In the genomic region with DNA sequence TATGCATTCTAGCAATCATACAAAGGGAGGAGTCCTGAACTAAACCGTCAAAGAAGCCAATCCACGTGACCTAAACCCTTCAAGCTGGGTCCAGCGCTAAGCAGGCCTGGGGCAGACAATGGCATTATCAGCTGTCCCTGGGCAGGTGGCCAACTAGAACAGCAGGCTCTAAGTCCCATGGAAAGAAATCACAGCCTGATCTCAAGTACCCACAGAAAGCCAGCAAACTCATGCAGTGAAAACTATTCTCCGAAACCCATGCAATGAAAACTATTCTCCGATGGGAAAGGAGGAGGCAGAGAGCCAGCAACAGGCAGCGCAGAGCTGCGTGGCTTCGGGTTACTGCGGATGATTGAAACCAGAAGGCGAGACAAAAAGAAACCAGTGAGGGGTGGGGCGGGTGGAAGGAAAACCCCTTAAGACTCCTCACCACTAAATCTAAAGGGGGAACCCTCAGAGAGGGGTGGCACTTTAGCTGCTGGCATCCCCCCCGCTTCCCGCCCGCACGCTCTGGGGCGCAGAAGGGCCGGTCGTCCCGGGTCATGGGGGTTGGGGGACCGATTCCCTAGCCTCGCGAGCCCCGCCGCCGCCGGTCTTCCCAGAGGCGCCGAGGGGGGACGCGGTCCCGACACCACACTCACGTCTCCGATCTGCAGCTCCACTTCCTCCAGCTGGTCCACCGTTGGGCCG, we compare ENCODE assay signal across 8 cellular contexts. TPM values are rescaled to one million over a fixed set of nuclear protein-coding genes. Genes with fewer than 3 reads are reported as not detected.
DNase-seq lines count a peak whose midpoint lies in the region; ATAC-seq, FAIRE-seq and TF ChIP-seq lines count a peak whose summit lies in the region.

No MANE protein-coding gene starts in this region.

- H3K36me3 ChIP-seq in kidney (ENCODE audit: control insufficient read depth in 1 of 2, insufficient read depth in 2 of 2, low read length in 2 of 2), result no peaks in the 10 kb centered on the region

- DNase-seq in NCI-H2171 treated with DMSO at 0.1 percent for 48 hours (lab: John Stamatoyannopoulos, UW) (peak; percentile 40), NCI-H2171 (lab: John Stamatoyannopoulos, UW) (no peak), NCI-H2081 (lab: John Stamatoyannopoulos, UW) (peak; percentile 59 to 77), kidney (peak; percentile 84)
- peak; percentile 18 to 49 for DNase-seq in central memory CD8-positive, alpha-beta T cell (ENCODE audit: low spot score in 2 of 2)
- DNase-seq in stimulated activated CD4-positive, alpha-beta T cell treated with anti-CD3 and anti-CD28 coated beads, Interleukin-12 subunit alpha, Interleukin-12 subunit beta, amount 100 ng/mL, for 4 hours, result peak; percentile 47

- peak overlapping the region; percentile 83 for H3K4me3 Mint-ChIP-seq in central memory CD8-positive, alpha-beta T cell

- H3K9ac ChIP-seq in kidney (ENCODE audit: low read length in 2 of 2), result peak overlapping the region; percentile 43 to 60

- no peaks in the 10 kb centered on the region for H3K9me3 Mint-ChIP-seq in central memory CD8-positive, alpha-beta T cell

- peak overlapping the region; percentile 79 for H3K4me3 ChIP-seq in WI38 (ENCODE audit: low read depth, low read length)
- H3K4me3 ChIP-seq in kidney (ENCODE audit: low read length in 2 of 2), result peak overlapping the region; percentile 77 to 99

- no peaks in the 10 kb centered on the region for H3K27me3 Mint-ChIP-seq in central memory CD8-positive, alpha-beta T cell

- peaks cover 15% of the 10 kb centered on the region for H3K4me1 Mint-ChIP-seq in central memory CD8-positive, alpha-beta T cell

- intact Hi-C loops in kidney (cut with DNase I), result no loop called here

- FAIRE-seq in kidney (lab: Jason Lieb, UNC), result no peak

- ATAC-seq in HG02852 (IDR thresholded peaks at IDR 0.05; ENCODE audit: unreplicated experiment), result peak; percentile 28
- peak; percentile 33 for ATAC-seq in central memory CD8-positive, alpha-beta T cell (replicated peaks; ENCODE audit: extremely low read depth, poor library complexity, severe bottlenecking)

- TF ChIP-seq CTCF in WI38 (IDR thresholded peaks at IDR 0.05; ENCODE audit: low read depth, low read length) (no peak), kidney (IDR thresholded peaks at IDR 0.05; ENCODE audit: borderline replicate concordance, extremely low read depth, insufficient read depth) (no peak)

- H3K27ac Mint-ChIP-seq in central memory CD8-positive, alpha-beta T cell (ENCODE audit: low read depth), result peak overlapping the region; percentile 92

- peaks cover 20% of the 10 kb centered on the region for H3K36me3 Mint-ChIP-seq in central memory CD8-positive, alpha-beta T cell (ENCODE audit: insufficient read depth)

- peak overlapping the region; percentile 98 to 99 for H3K27ac ChIP-seq in kidney (ENCODE audit: low read depth in 2 of 2, low read length in 2 of 2)

- peaks cover 6% of the 10 kb centered on the region in 2 donors for H3K4me1 ChIP-seq in kidney (ENCODE audit: control insufficient read depth in 1 of 2, insufficient read depth in 1 of 2, low read depth in 1 of 2, low read length in 2 of 2)

- no peaks in the 10 kb centered on the region for H3K9me3 ChIP-seq in kidney (ENCODE audit: control insufficient read depth in 1 of 2, low read length in 2 of 2)

RNA-seq across cellular contexts. Expression of gene C4orf46, which starts 0.6 kb away (rescaled TPM):
- 3.9 TPM for total RNA-seq in kidney
- 1.9 TPM for polyA plus RNA-seq in kidney (ENCODE audit: insufficient read depth, low read depth, low replicate concordance)

RNA-seq across cellular contexts. Expression of gene ETFDH, which starts 1.0 kb away (rescaled TPM):
- 20.4 TPM for total RNA-seq in kidney
- 58.3 TPM for polyA plus RNA-seq in kidney (ENCODE audit: insufficient read depth, low read depth, low replicate concordance)

RNA-seq across cellular contexts. Expression of gene PPID, which starts 52.1 kb away (rescaled TPM):
- 15.7 TPM for total RNA-seq in kidney
- 41.9 TPM for polyA plus RNA-seq in kidney (ENCODE audit: insufficient read depth, low read depth, low replicate concordance)
